Comparison of ENCODE assay signal across 10 cellular contexts in the genomic region with DNA sequence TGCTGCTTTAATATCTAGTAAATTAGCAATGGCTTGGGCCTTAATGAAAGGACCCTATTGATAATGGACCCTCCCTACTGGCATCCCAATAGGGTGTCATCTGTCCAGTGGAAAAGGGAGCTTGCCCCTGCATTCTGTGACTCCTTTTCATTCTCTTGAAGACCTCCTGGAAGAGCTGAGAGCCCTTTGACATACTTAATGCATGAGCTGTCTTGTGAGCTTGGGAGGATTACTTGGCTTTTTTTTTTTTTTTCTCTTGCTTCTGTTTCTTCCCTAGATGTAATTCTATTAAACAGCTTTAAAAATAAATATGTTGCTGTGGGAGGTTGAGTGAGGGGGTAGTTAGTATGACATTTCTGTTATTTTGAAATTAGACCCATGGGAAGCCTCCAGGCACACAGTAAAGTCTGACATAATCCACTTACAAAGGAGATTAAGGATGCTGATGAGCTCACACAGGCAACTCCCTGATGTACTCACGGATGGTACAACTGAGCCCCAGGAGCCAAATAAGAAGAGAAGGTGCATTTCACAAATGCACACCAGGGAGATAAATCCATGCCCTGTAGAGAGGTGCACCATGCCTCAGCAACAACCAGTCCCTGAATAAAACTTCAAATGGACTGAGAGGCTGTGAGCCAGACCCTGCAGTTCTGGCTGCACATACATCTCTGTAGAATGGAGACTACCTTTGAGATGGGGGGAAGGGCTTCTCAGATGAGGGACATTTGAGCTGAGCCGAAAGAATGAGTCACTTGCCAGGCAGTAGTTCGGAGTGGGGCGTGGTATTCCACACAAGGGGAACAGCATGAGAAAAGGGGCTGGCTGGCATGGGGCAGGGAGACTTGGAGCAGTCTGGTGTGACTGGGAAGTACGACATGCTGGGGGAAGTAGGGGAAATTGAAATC.
DNase-seq lines count a peak whose midpoint lies in the region; ATAC-seq and TF ChIP-seq lines count a peak whose summit lies in the region.
"Had no signal": no experiment of that assay in that cellular context is flagged by ENCODE, and none has a peak within 500 bp of the region (broad histone marks: within the 10 kb centered on the region; RNA-seq: fewer than 3 reads in every experiment).

No MANE protein-coding gene starts in this region.

- peak; percentile 69 for DNase-seq in DMS79 treated with DMSO at 0.1 percent for 48 hours (lab: John Stamatoyannopoulos, UW)
- no peak for DNase-seq in DMS79 (lab: John Stamatoyannopoulos, UW)
- peak; percentile 8 for DNase-seq in SW480 (ENCODE audit: low spot score)
- no peak for DNase-seq in left ventricle myocardium inferior
- DNase-seq in thyroid gland: peak; percentile 34 to 44
- DNase-seq in AML-193 (lab: John Stamatoyannopoulos, UW): no peak
- no peak for DNase-seq in CD4-positive, alpha-beta T cell
- DNase-seq in COLO668 (lab: John Stamatoyannopoulos, UW; ENCODE audit: unreplicated experiment): no peak
- DNase-seq: 8988T; activated naive CD4-positive, alpha-beta T cell treated with Interleukin-2 at 50 U/mL for 16 hours had no signal

- peak overlapping the region; percentile 33 for H3K27ac ChIP-seq in left ventricle myocardium inferior (replicated peaks)
- no peak overlapping the region for H3K27ac ChIP-seq in thyroid gland
- H3K27ac ChIP-seq in CD4-positive, alpha-beta T cell (ENCODE audit: low read depth, low read length): no peak overlapping the region

- 35 to 44% methylated on average over 5 of the region's 5 CpGs for WGBS in thyroid gland, 2 donors

- peaks cover 5% of the 10 kb centered on the region for H3K4me1 Mint-ChIP-seq in CD4-positive, alpha-beta T cell (ENCODE audit: low read depth)

- no peak for ATAC-seq in CD4-positive, alpha-beta T cell (ENCODE audit: poor library complexity)

- CTCF ChIA-PET in CD4-positive, alpha-beta T cell (lab: Charles Lee): no interaction called here

- peaks cover 40% of the 10 kb centered on the region for H3K4me1 ChIP-seq in left ventricle myocardium inferior
- peaks cover 0 to 19% of the 10 kb centered on the region in 2 donors for H3K4me1 ChIP-seq in thyroid gland

- H3K36me3 ChIP-seq in left ventricle myocardium inferior: no peaks in the 10 kb centered on the region
- H3K36me3 ChIP-seq in thyroid gland: no peaks in the 10 kb centered on the region

- no peak overlapping the region for H3K4me3 ChIP-seq in left ventricle myocardium inferior
- H3K4me3 ChIP-seq in thyroid gland (replicated peaks in 1 of 3): no peak overlapping the region

- TF ChIP-seq CTCF in left ventricle myocardium inferior (IDR thresholded peaks at IDR 0.05; ENCODE audit: borderline replicate concordance) (no peak), thyroid gland (IDR thresholded peaks at IDR 0.05) (no peak)
- no peak for TF ChIP-seq CTCF in CD4-positive, alpha-beta T cell (IDR thresholded peaks at IDR 0.05)

- POLR2A ChIA-PET in CD4-positive, alpha-beta T cell (lab: Charles Lee): no interaction called here

- no peak overlapping the region for H3K4me3 Mint-ChIP-seq in CD4-positive, alpha-beta T cell

- H3K27me3 Mint-ChIP-seq in CD4-positive, alpha-beta T cell: no peaks in the 10 kb centered on the region

- H3K27ac Mint-ChIP-seq in CD4-positive, alpha-beta T cell: no peak overlapping the region

- H3K27me3 ChIP-seq in left ventricle myocardium inferior (ENCODE audit: low read depth): no peaks in the 10 kb centered on the region
- no peaks in the 10 kb centered on the region for H3K27me3 ChIP-seq in thyroid gland
- H3K27me3 ChIP-seq in CD4-positive, alpha-beta T cell (ENCODE audit: control insufficient read depth, insufficient read depth, low read length): no peaks in the 10 kb centered on the region

- H3K9me3 ChIP-seq in left ventricle myocardium inferior (replicated peaks): peaks cover 28% of the 10 kb centered on the region
- no peaks in the 10 kb centered on the region for H3K9me3 ChIP-seq in thyroid gland
- H3K9me3 ChIP-seq in CD4-positive, alpha-beta T cell (ENCODE audit: control insufficient read depth, low read length): no peaks in the 10 kb centered on the region

- intact Hi-C loops in left ventricle myocardium inferior (cut with micrococcal nuclease): no loop called here
- intact Hi-C loops in thyroid gland (cut with DNase I): no loop called here
- intact Hi-C loops in CD4-positive, alpha-beta T cell (cut with DNase I, micrococcal nuclease): no loop called here

- no peak for TF ChIP-seq POLR2A in thyroid gland (IDR thresholded peaks at IDR 0.05)

- no peaks in the 10 kb centered on the region for H3K36me3 Mint-ChIP-seq in CD4-positive, alpha-beta T cell (ENCODE audit: low read depth)

- H3K9me3 Mint-ChIP-seq in CD4-positive, alpha-beta T cell: no peaks in the 10 kb centered on the region

Comparison
In these comparisons a context has a peak if more than half of its experiments do, and no peak if none do; other contexts are left out.
1. DNase-seq: peak in DMS79 treated with DMSO at 0.1 percent for 48 hours (single experiment), SW480 (single experiment) and thyroid gland (2 of 2); none in DMS79 (single experiment), left ventricle myocardium inferior (single experiment), AML-193 (0 of 2), CD4-positive, alpha-beta T cell (0 of 10) and COLO668 (single experiment).